Comparison of ENCODE assay signal across 1 cellular context in the genomic region with DNA sequence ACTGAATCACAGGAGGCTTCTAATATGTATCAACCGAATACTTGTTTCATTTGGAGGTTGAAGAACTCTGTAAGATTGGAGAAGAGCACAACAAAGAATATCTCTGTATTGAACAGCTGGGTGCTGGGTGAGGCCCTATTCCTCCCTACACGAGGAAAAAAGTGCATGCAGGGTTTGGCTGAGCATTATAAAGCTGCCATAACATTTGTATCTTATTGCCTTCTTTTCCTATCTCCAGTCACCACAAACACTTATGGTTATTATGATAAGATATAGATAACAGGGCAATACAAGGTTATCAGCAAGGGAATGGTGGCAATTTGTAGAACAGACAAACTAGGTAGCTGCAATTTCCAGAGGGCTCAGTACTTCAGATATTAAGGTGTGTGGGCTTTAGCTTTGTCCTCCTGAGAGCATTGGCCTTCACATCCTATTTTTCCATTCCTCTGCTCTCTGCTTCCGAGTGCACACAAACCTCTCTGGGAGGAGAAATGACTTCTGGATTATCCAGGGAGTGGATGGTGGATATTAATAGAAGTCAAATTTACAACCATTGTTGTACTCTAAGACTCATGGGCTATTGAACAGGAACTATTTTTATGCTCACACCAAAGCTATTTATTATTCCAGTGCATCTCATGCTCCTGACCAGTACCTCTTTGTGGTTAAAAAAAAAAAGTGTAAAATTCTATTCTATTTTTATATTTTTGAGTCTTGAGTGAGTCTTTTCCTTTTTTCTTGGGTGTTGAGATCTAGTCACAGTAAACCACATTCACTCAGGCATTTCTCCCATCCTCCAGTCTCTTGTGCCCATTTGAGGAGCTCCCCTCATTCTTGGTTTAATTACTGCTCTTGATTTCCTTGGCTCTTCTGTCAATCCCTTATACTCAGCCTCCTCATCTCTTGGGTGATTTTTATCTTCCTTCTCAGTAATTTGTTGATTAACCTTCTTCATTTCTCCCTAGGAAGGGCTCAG.
TF ChIP-seq lines count a peak whose summit lies in the region.

No MANE protein-coding gene starts in this region.

TF ChIP-seq in IMR-90, 13 proteins besides CTCF, POLR2A, EP300 and RAD21 (continued from another document):
- TF ChIP-seq, protein P1, sequence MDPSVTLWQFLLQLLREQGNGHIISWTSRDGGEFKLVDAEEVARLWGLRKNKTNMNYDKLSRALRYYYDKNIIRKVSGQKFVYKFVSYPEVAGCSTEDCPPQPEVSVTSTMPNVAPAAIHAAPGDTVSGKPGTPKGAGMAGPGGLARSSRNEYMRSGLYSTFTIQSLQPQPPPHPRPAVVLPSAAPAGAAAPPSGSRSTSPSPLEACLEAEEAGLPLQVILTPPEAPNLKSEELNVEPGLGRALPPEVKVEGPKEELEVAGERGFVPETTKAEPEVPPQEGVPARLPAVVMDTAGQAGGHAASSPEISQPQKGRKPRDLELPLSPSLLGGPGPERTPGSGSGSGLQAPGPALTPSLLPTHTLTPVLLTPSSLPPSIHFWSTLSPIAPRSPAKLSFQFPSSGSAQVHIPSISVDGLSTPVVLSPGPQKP (IDR thresholded peaks at IDR 0.05; ENCODE audit: borderline replicate concordance, low read depth, low read length) = no peak
